ENCODE assay signal across 8 cellular contexts in the genomic region with DNA sequence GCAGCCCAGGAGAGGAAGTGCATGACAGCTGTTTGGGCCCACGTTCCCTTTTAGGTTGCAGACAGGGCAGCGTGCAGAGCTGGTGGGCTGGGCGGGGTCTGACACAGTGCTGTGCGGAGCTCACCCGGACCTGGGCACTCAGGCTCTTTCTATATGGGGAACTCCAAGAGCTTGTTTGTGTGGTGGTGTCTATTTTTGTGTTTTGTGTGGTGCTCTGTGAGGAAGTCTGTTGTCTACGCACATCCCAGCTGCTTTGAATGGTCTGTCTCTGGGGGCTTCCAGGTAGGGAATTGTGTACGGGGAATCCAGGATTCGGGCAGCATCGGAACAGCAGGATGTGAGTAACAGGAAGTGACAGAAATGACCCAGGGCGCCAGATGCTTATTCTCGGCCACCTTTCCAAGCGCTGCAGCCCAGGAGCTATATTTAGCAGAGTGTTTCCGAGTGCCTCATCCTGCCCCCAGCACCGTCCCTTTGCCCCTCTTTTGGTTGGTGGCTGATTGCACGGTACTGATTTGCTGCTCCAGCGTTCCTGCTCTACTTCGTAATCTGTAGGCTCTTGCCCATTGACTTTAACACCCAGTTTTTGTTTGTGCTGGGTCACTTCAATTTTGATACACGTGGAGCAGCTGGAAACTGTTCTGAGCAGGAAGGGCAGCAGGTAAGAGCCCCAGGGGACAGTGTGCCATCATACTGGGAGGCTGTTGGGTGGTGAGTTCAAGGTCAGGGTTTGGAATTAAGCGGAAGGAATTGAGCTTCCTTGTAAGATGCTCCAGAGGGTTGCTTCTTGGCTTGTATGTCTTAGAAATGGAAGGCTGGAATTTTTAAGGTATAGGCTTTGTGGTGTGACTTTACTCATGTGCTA.
DNase-seq lines count a peak whose midpoint lies in the region; ATAC-seq lines count a peak whose summit lies in the region.

No MANE protein-coding gene starts in this region.

- no peaks in the 10 kb centered on the region for H3K27me3 Mint-ChIP-seq in activated CD8-positive, alpha-beta memory T cell treated with anti-CD3 and anti-CD28 coated beads, Interleukin-2, amount 10 ng/mL, durations not matched to agents 7 days and 5 days

- no peaks in the 10 kb centered on the region for H3K9me3 Mint-ChIP-seq in activated CD8-positive, alpha-beta memory T cell treated with anti-CD3 and anti-CD28 coated beads, Interleukin-2, amount 10 ng/mL, durations not matched to agents 7 days and 5 days (ENCODE audit: low read depth)
- no peaks in the 10 kb centered on the region for H3K9me3 Mint-ChIP-seq in stimulated activated effector memory CD8-positive, alpha-beta T cell treated with anti-CD3 and anti-CD28 coated beads, Interleukin-12 subunit alpha, Interleukin-12 subunit beta, amount 100 ng/mL, for 72 hours

- H3K4me3 Mint-ChIP-seq in activated CD8-positive, alpha-beta memory T cell treated with anti-CD3 and anti-CD28 coated beads, Interleukin-2, amount 10 ng/mL, durations not matched to agents 7 days and 5 days = peak overlapping the region; percentile 69
- H3K4me3 Mint-ChIP-seq in stimulated activated effector memory CD8-positive, alpha-beta T cell treated with anti-CD3 and anti-CD28 coated beads, Interleukin-12 subunit alpha, Interleukin-12 subunit beta, amount 100 ng/mL, for 72 hours = peak overlapping the region; percentile 83

- peaks cover 91% of the 10 kb centered on the region for H3K4me1 Mint-ChIP-seq in activated CD8-positive, alpha-beta memory T cell treated with anti-CD3 and anti-CD28 coated beads, Interleukin-2, amount 10 ng/mL, durations not matched to agents 7 days and 5 days
- peaks cover 88% of the 10 kb centered on the region for H3K4me1 Mint-ChIP-seq in stimulated activated effector memory CD8-positive, alpha-beta T cell treated with anti-CD3 and anti-CD28 coated beads, Interleukin-12 subunit alpha, Interleukin-12 subunit beta, amount 100 ng/mL, for 72 hours

- peak overlapping the region; percentile 92 for H3K27ac Mint-ChIP-seq in activated CD8-positive, alpha-beta memory T cell treated with anti-CD3 and anti-CD28 coated beads, Interleukin-2, amount 10 ng/mL, durations not matched to agents 7 days and 5 days
- H3K27ac Mint-ChIP-seq in stimulated activated effector memory CD8-positive, alpha-beta T cell treated with anti-CD3 and anti-CD28 coated beads, Interleukin-12 subunit alpha, Interleukin-12 subunit beta, amount 100 ng/mL, for 72 hours = peak overlapping the region; percentile 91

- intact Hi-C loops in cardiac septum (cut with DNase I) = no loop called here

- CTCF ChIA-PET in activated CD8-positive, alpha-beta memory T cell treated with anti-CD3 and anti-CD28 coated beads, Interleukin-2, amount 10 ng/mL, durations not matched to agents 7 days and 5 days (lab: Charles Lee) = interaction anchor here (1.1 to 14.8 kb wide), 8 partner anchors 9 to 814 kb away, joined by 3 to 145 read pairs (median 5); a partner anchor contains a TSS

- peaks cover 32% of the 10 kb centered on the region for H3K36me3 Mint-ChIP-seq in activated CD8-positive, alpha-beta memory T cell treated with anti-CD3 and anti-CD28 coated beads, Interleukin-2, amount 10 ng/mL, durations not matched to agents 7 days and 5 days
- peaks cover 17% of the 10 kb centered on the region for H3K36me3 Mint-ChIP-seq in stimulated activated effector memory CD8-positive, alpha-beta T cell treated with anti-CD3 and anti-CD28 coated beads, Interleukin-12 subunit alpha, Interleukin-12 subunit beta, amount 100 ng/mL, for 72 hours

- DNase-seq in DMS 273 (lab: John Stamatoyannopoulos, UW; ENCODE audit: unreplicated experiment) (peak; percentile 15), DMS 273 treated with DMSO at 0.1 percent for 48 hours (lab: John Stamatoyannopoulos, UW) (no peak), HT1080 (ENCODE audit: low read depth) (peak; percentile 95), cardiac septum (ENCODE audit: low spot score) (peak; percentile 87), NCI-H774 (lab: John Stamatoyannopoulos, UW) (no peak)
- DNase-seq in activated CD8-positive, alpha-beta memory T cell treated with anti-CD3 and anti-CD28 coated beads, Interleukin-2, amount 10 ng/mL, durations not matched to agents 7 days and 5 days = peak; percentile 72
- DNase-seq in stimulated activated effector memory CD8-positive, alpha-beta T cell treated with anti-CD3 and anti-CD28 coated beads, Interleukin-12 subunit alpha, Interleukin-12 subunit beta, amount 100 ng/mL, for 72 hours (ENCODE audit: low spot score in 2 of 2) = peak in 1 of 2 donors; percentile 69

- ATAC-seq in activated CD8-positive, alpha-beta memory T cell treated with anti-CD3 and anti-CD28 coated beads, Interleukin-2, amount 10 ng/mL, durations not matched to agents 7 days and 5 days = peak; percentile 44
- peak; percentile 72 for ATAC-seq in stimulated activated effector memory CD8-positive, alpha-beta T cell treated with anti-CD3 and anti-CD28 coated beads, Interleukin-12 subunit alpha, Interleukin-12 subunit beta, amount 100 ng/mL, for 72 hours
- ATAC-seq in HG03442 (IDR thresholded peaks at IDR 0.05; ENCODE audit: unreplicated experiment) = no peak

Comparison
In these comparisons a context has a peak if more than half of its experiments do, and no peak if none do; other contexts are left out.
1. DNase-seq: peak in DMS 273 (single experiment), HT1080 (single experiment), activated CD8-positive, alpha-beta memory T cell treated with anti-CD3 and anti-CD28 coated beads, Interleukin-2, amount 10 ng/mL, durations not matched to agents 7 days and 5 days (single experiment) and cardiac septum (single experiment); none in DMS 273 treated with DMSO at 0.1 percent for 48 hours (single experiment) and NCI-H774 (single experiment).